ENCODE assay signal across 8 cellular contexts in the genomic region with DNA sequence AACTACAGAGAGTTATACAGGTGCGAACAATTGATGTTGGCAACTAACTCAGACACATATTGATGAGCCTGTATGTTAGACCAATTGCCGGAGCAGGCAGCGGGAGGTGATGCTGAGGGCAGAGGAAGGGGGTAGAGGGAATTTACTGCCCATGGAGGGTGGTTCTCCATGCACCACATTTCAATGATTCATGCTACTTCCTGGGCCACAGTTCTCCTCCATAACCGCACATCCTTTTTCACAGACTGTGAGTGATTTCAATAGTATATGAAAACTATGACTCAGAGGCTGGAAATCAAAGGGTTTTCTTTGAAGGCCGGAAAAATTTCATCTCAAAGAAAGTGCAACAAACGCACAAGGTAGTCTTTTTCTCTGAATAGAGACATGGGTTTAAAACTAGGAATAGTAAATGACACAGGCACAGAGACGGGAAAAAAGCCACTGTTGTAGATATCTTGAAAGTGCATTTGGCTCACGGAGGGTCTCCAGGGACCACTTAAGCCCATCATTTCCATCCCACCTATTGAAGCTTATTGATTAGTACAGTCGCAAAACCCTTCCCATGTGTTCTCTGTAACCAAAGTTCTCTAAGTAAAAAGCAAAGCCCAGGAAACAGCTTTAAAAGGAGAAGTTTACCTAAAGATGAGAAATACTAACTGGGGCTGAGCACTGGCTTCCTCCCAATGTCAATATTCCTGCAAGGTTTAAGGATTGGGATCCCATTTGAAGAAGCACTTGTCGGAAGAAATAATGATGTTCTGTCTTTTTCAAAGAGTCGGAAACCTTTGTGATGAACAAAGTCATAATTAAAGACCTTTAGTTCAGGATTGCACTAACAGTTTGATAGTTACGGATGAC. TPM values are rescaled to one million over a fixed set of nuclear protein-coding genes. Genes with fewer than 3 reads are reported as not detected.
A peak's percentile ranks its signal among the peaks of the same experiment; 100 is the strongest.
DNase-seq lines count a peak whose midpoint lies in the region; ATAC-seq and TF ChIP-seq lines count a peak whose summit lies in the region.

No MANE protein-coding gene starts in this region.

- peak overlapping the region; percentile 95 for H3K27ac ChIP-seq in brain microvascular endothelial cell

- no peak overlapping the region for H3K4me3 ChIP-seq in brain microvascular endothelial cell (ENCODE audit: low read depth, low read length)

- no peak for TF ChIP-seq CTCF in brain microvascular endothelial cell (IDR thresholded peaks at IDR 0.05; ENCODE audit: low read depth, low read length, missing control alignments)

- in situ Hi-C loops in brain microvascular endothelial cell (cut with HindIII; ENCODE audit: low pct_ligation_motif_present, low sequenced_read_pairs) = no loop called here

- peak; percentile 34 for ATAC-seq in HG02884 (IDR thresholded peaks at IDR 0.05; ENCODE audit: unreplicated experiment)
- no peak for ATAC-seq in GM18498 (IDR thresholded peaks at IDR 0.05; ENCODE audit: unreplicated experiment)

- no peaks in the 10 kb centered on the region for H3K27me3 ChIP-seq in brain microvascular endothelial cell (replicated peaks)

- no peaks in the 10 kb centered on the region for H3K36me3 ChIP-seq in brain microvascular endothelial cell (replicated peaks)

- DNase-seq in AML-193 (lab: John Stamatoyannopoulos, UW) = peak; percentile 59 to 62
- DNase-seq in T-helper 2 cell = peak; percentile 24 to 93 (median 58)
- peak; percentile 90 for DNase-seq in brain microvascular endothelial cell
- DNase-seq in stimulated activated CD4-positive, alpha-beta T cell treated with anti-CD3 and anti-CD28 coated beads, Interleukin-12 subunit alpha, Interleukin-12 subunit beta, amount 100 ng/mL, for 24 hours (ENCODE audit: low read depth in 2 of 2) = peak; percentile 37 to 46
- no peak for DNase-seq in occipital lobe (lab: John Stamatoyannopoulos, UW)
- DNase-seq in NCI-H1694 (lab: John Stamatoyannopoulos, UW) = no peak

RNA-seq across cellular contexts. Expression of a gene that starts 28.0 kb away (rescaled TPM):
- total RNA-seq in occipital lobe = 13.4 TPM

RNA-seq across cellular contexts. Expression of a gene that starts 48.7 kb away (rescaled TPM):
- not detected for total RNA-seq in occipital lobe

Comparison
In these comparisons a context has a peak if more than half of its experiments do, and no peak if none do; other contexts are left out.
1. DNase-seq: peak in AML-193 (2 of 2), T-helper 2 cell (5 of 5), brain microvascular endothelial cell (single experiment) and stimulated activated CD4-positive, alpha-beta T cell treated with anti-CD3 and anti-CD28 coated beads, Interleukin-12 subunit alpha, Interleukin-12 subunit beta, amount 100 ng/mL, for 24 hours (2 of 2); none in occipital lobe (single experiment) and NCI-H1694 (single experiment).